In genomic region chr10:7481382-7481765, GRCh38 we compare ENCODE assay signal across 17 cellular contexts.
DNase-seq lines count a peak whose midpoint lies in the region; TF ChIP-seq lines count a peak whose summit lies in the region.
"Had no signal": no experiment of that assay in that cellular context is flagged by ENCODE, and none has a peak within 500 bp of the region (broad histone marks: within the 10 kb centered on the region; RNA-seq: fewer than 3 reads in every experiment).

No MANE protein-coding gene starts in this region.

- DNase-seq in T-helper 2 cell treated with Interferon-gamma antibody and Interleukin-4, amounts not matched to agents 5 μg/mL and 100 μg/mL, for 36 hours (ENCODE audit: low spot score), result no peak
- DNase-seq in T-helper 2 cell (no peak), Karpas-422 (no peak), caudate nucleus (lab: John Stamatoyannopoulos, UW) (no peak), neural crest cell (ENCODE audit: low read depth, low spot score) (no peak), transverse colon (no peak), NCI-H526 treated with DMSO at 0.1 percent for 48 hours (lab: John Stamatoyannopoulos, UW) (no peak), NCI-H2196 treated with DMSO at 0.1 percent for 48 hours (lab: John Stamatoyannopoulos, UW; ENCODE audit: unreplicated experiment) (no peak)
- DNase-seq: 8988T; activated CD8-positive, alpha-beta memory T cell treated with anti-CD3 and anti-CD28 coated beads, Interleukin-2, amount 50 U/mL, for 48 hours; mesenchymal stem cell; NCI-H446 treated with DMSO at 0.1 percent for 48 hours; occipital lobe; OCI-M1; stimulated activated CD4-positive, alpha-beta T cell treated with anti-CD3 and anti-CD28 coated beads, Interleukin-2, amount 100 ng/mL, for 24 hours had no signal

- H3K4me3 ChIP-seq in Karpas-422 (ENCODE audit: low read length) (peak overlapping the region; percentile 10), transverse colon (no peak overlapping the region)
- H3K4me3 ChIP-seq: GM23338, thoracic aorta had no signal

- peaks cover 64% of the 10 kb centered on the region for H3K4me1 Mint-ChIP-seq in T-helper 2 cell treated with Interferon-gamma antibody and Interleukin-4, amounts not matched to agents 5 μg/mL and 100 μg/mL, for 36 hours (ENCODE audit: low read depth)
- H3K4me1 Mint-ChIP-seq in neural crest cell, result peaks cover 30% of the 10 kb centered on the region

- in situ Hi-C loops in transverse colon (cut with MboI; ENCODE audit: low pct_ligation_motif_present in 1 of 4, low pct_unique_long_range_greater_than_20kb in 1 of 4, low sequenced_read_pairs in 3 of 4), result no loop called here

- peaks cover 8% of the 10 kb centered on the region for H3K36me3 Mint-ChIP-seq in T-helper 2 cell treated with Interferon-gamma antibody and Interleukin-4, amounts not matched to agents 5 μg/mL and 100 μg/mL, for 36 hours (ENCODE audit: low read depth)
- H3K36me3 Mint-ChIP-seq in neural crest cell (ENCODE audit: low read depth), result no peaks in the 10 kb centered on the region

- H3K9me3 ChIP-seq in Karpas-422 (ENCODE audit: low read length) (no peaks in the 10 kb centered on the region), transverse colon (no peaks in the 10 kb centered on the region)
- H3K9me3 ChIP-seq: thoracic aorta had no signal

- no peaks in the 10 kb centered on the region for H3K27me3 Mint-ChIP-seq in T-helper 2 cell treated with Interferon-gamma antibody and Interleukin-4, amounts not matched to agents 5 μg/mL and 100 μg/mL, for 36 hours (ENCODE audit: low read depth)
- no peaks in the 10 kb centered on the region for H3K27me3 Mint-ChIP-seq in neural crest cell (ENCODE audit: low read depth)

- no peaks in the 10 kb centered on the region; the same call in 1 of the 2 replicates for H3K36me3 ChIP-seq in Karpas-422 (ENCODE audit: insufficient read depth, low read length)
- no peaks in the 10 kb centered on the region for H3K36me3 ChIP-seq in transverse colon
- H3K36me3 ChIP-seq: thoracic aorta had no signal

- TF ChIP-seq EP300 in transverse colon (IDR thresholded peaks at IDR 0.05; ENCODE audit: low read depth), result no peak

- 59 to 76% methylated on average over 4 to 5 of the region's 5 CpGs for WGBS in transverse colon (ENCODE audit: low coverage in 1 of 2), 2 donors

- peaks cover 99% of the 10 kb centered on the region for H3K4me1 ChIP-seq in Karpas-422 (ENCODE audit: low read length)
- peaks cover 0 to 5% (median 0%) of the 10 kb centered on the region in 4 donors for H3K4me1 ChIP-seq in transverse colon

- peak overlapping the region; percentile 47 for H3K27ac Mint-ChIP-seq in T-helper 2 cell treated with Interferon-gamma antibody and Interleukin-4, amounts not matched to agents 5 μg/mL and 100 μg/mL, for 36 hours
- H3K27ac Mint-ChIP-seq in neural crest cell (ENCODE audit: unreplicated experiment), result peak overlapping the region; percentile 91
- H3K27ac Mint-ChIP-seq: GM23338 had no signal

- TF ChIP-seq CTCF in neural crest cell (conservative IDR thresholded peaks at IDR 0.05), result no peak
- no peak for TF ChIP-seq CTCF in transverse colon (IDR thresholded peaks at IDR 0.05)

- peak overlapping the region; percentile 82 for H3K4me2 ChIP-seq in Karpas-422 (ENCODE audit: low read depth, low read length, poor library complexity, severe bottlenecking)
- H3K4me2 ChIP-seq: GM23338 had no signal

- no peaks in the 10 kb centered on the region for H3K79me2 ChIP-seq in Karpas-422 (ENCODE audit: low read length)

- H3K27me3 ChIP-seq in Karpas-422 (ENCODE audit: low read length) (no peaks in the 10 kb centered on the region), transverse colon (no peaks in the 10 kb centered on the region)

- H2AFZ ChIP-seq in Karpas-422 (ENCODE audit: low read length), result no peak overlapping the region

- H3K4me3 Mint-ChIP-seq in T-helper 2 cell treated with Interferon-gamma antibody and Interleukin-4, amounts not matched to agents 5 μg/mL and 100 μg/mL, for 36 hours, result peak overlapping the region; percentile 58
- no peak overlapping the region for H3K4me3 Mint-ChIP-seq in neural crest cell
- H3K4me3 Mint-ChIP-seq: GM23338 had no signal

- H3K9me3 Mint-ChIP-seq in T-helper 2 cell treated with Interferon-gamma antibody and Interleukin-4, amounts not matched to agents 5 μg/mL and 100 μg/mL, for 36 hours, result peaks cover under 1% of the 10 kb centered on the region
- no peaks in the 10 kb centered on the region for H3K9me3 Mint-ChIP-seq in neural crest cell
- H3K9me3 Mint-ChIP-seq: GM23338 had no signal

- no peaks in the 10 kb centered on the region for H3K9me2 ChIP-seq in Karpas-422 (replicated peaks; ENCODE audit: insufficient read depth, low read length)

- peak overlapping the region; percentile 54 for H3K9ac ChIP-seq in Karpas-422 (ENCODE audit: low read length)

- H3K27ac ChIP-seq in Karpas-422 (ENCODE audit: low read length) (peak overlapping the region; percentile 99), caudate nucleus (ENCODE audit: low read depth, low read length) (peak overlapping the region; percentile 58), transverse colon (peak overlapping the region in 1 of 4 donors; percentile 11)
- H3K27ac ChIP-seq: thoracic aorta had no signal

- H4K20me1 ChIP-seq in Karpas-422 (ENCODE audit: insufficient read depth, low read depth, low read length), result no peaks in the 10 kb centered on the region

- intact Hi-C loops in transverse colon (cut with DNase I; ENCODE audit: low total_unique reads), result no loop called here

- no peak for TF ChIP-seq POLR2A in transverse colon (IDR thresholded peaks at IDR 0.05)
